ENCODE assay signal across 14 cellular contexts in genomic region chr3:183291511-183292031, GRCh38. TPM values are rescaled to one million over a fixed set of nuclear protein-coding genes. Genes with fewer than 3 reads are reported as not detected.
DNase-seq lines count a peak whose midpoint lies in the region; ATAC-seq and TF ChIP-seq lines count a peak whose summit lies in the region.
"Had no signal": no experiment of that assay in that cellular context is flagged by ENCODE, and none has a peak within 500 bp of the region (broad histone marks: within the 10 kb centered on the region; RNA-seq: fewer than 3 reads in every experiment).

No MANE protein-coding gene starts in this region.

- TF ChIP-seq CTCF in H9 (conservative IDR thresholded peaks at IDR 0.05), result no peak
- TF ChIP-seq CTCF in Panc1 (IDR thresholded peaks at IDR 0.05), result no peak
- TF ChIP-seq CTCF in epithelial cell of esophagus (IDR thresholded peaks at IDR 0.05; ENCODE audit: insufficient read depth, low read depth, low read length, missing control alignments), result no peak
- no peak for TF ChIP-seq CTCF in Peyer's patch (IDR thresholded peaks at IDR 0.05)

- H3K27ac ChIP-seq in H9 (ENCODE audit: insufficient read length, low read depth, low read length) (no peak overlapping the region), Panc1 (ENCODE audit: low read length) (no peak overlapping the region), Peyer's patch (no peak overlapping the region)

- H3K4me3 Mint-ChIP-seq in H9, result no peak overlapping the region
- H3K4me3 Mint-ChIP-seq in effector memory CD8-positive, alpha-beta T cell, result no peak overlapping the region
- H3K4me3 Mint-ChIP-seq: activated T-helper 1 cell treated with anti-CD3 and anti-CD28 coated beads, Interleukin-12 subunit alpha, Interleukin-12 subunit beta, Interleukin-2, Interleukin-4 antibody, amounts not matched to agents 30 ng/mL and 10 ng/mL and 1 ng/mL, durations not matched to agents 14 hours and 24 hours and 36 hours had no signal

- no peak overlapping the region for H3T11ph ChIP-seq in H9 (ENCODE audit: low read length)

- in situ Hi-C loops in Panc1 (cut with HindIII; ENCODE audit: low pct_unique_long_range_greater_than_20kb, low sequenced_read_pairs), result no loop called here

- no peak overlapping the region for H2BK120ac ChIP-seq in H9 (ENCODE audit: low read depth, low read length, poor library complexity, severe bottlenecking)

- 0 out of 2 replicates have a peak, but pooled peaks have one; percentile 39 for ATAC-seq in Panc1
- no peak for ATAC-seq in effector memory CD8-positive, alpha-beta T cell (replicated peaks)
- no peak for ATAC-seq in GM21737 (IDR thresholded peaks at IDR 0.05; ENCODE audit: unreplicated experiment)

- H3K4me1 ChIP-seq in H9 (ENCODE audit: insufficient read depth, low read length), result no peaks in the 10 kb centered on the region
- peaks cover 13% of the 10 kb centered on the region for H3K4me1 ChIP-seq in Panc1 (ENCODE audit: control insufficient read depth, insufficient read depth, low read length)
- H3K4me1 ChIP-seq in Peyer's patch, result peaks cover 0 to under 1% (median 0%) of the 10 kb centered on the region in 4 donors

- CTCF ChIA-PET in Panc1 (lab: Charles Lee), result no interaction called here

- intact Hi-C loops in Panc1 (cut with micrococcal nuclease; ENCODE audit: unreplicated experiment), result no loop called here

- no peaks in the 10 kb centered on the region for H3K27me3 Mint-ChIP-seq in H9 (ENCODE audit: low read depth)
- H3K27me3 Mint-ChIP-seq in effector memory CD8-positive, alpha-beta T cell, result no peaks in the 10 kb centered on the region

- no peaks in the 10 kb centered on the region for H3K9me3 Mint-ChIP-seq in H9
- no peaks in the 10 kb centered on the region for H3K9me3 Mint-ChIP-seq in effector memory CD8-positive, alpha-beta T cell
- H3K9me3 Mint-ChIP-seq: activated T-helper 1 cell treated with anti-CD3 and anti-CD28 coated beads, Interleukin-12 subunit alpha, Interleukin-12 subunit beta, Interleukin-2, Interleukin-4 antibody, amounts not matched to agents 30 ng/mL and 10 ng/mL and 1 ng/mL, durations not matched to agents 14 hours and 24 hours and 36 hours had no signal

- peak overlapping the region; percentile 76 for H3K23ac ChIP-seq in H9 (ENCODE audit: insufficient read length, low read depth, low read length)

- no peak overlapping the region for H4K91ac ChIP-seq in H9 (ENCODE audit: insufficient read length, low read depth, low read length)

- no peak for DNase-seq in H9
- DNase-seq in Panc1 (ENCODE audit: low read depth, low spot score), result no peak
- DNase-seq in epithelial cell of esophagus (ENCODE audit: low read depth), result peak; percentile 91
- peak; percentile 50 for DNase-seq in myocyte (ENCODE audit: low read depth)
- no peak for DNase-seq in effector memory CD8-positive, alpha-beta T cell
- no peak for DNase-seq in NCI-H187 treated with DMSO at 0.1 percent for 48 hours (lab: John Stamatoyannopoulos, UW)
- no peak for DNase-seq in Peyer's patch
- DNase-seq: anterior cingulate cortex, C1 segment of cervical spinal cord, NCI-H1092 treated with DMSO at 0.1 percent for 48 hours, retina had no signal

- H3K9me3 ChIP-seq in H9 (ENCODE audit: control insufficient read depth, low read depth, low read length) (no peaks in the 10 kb centered on the region), Panc1 (ENCODE audit: control insufficient read depth, insufficient read depth, low read depth, low read length) (no peaks in the 10 kb centered on the region), Peyer's patch (no peaks in the 10 kb centered on the region)

- H2BK20ac ChIP-seq in H9 (ENCODE audit: low read depth, low read length, poor library complexity, severe bottlenecking), result no peak overlapping the region

- no peak for TF ChIP-seq POLR2A in Peyer's patch (IDR thresholded peaks at IDR 0.05)

- H4K5ac ChIP-seq in H9 (ENCODE audit: insufficient read length, low read depth, low read length), result no peak overlapping the region

- H3K4me3 ChIP-seq in Panc1 (ENCODE audit: low read depth in 2 of 2, low read length in 2 of 2) (no peak overlapping the region), epithelial cell of esophagus (ENCODE audit: low read length) (no peak overlapping the region), Peyer's patch (no peak overlapping the region)

- H4K8ac ChIP-seq in H9 (replicated peaks; ENCODE audit: insufficient read length, low read depth, low read length), result no peak overlapping the region

- no peaks in the 10 kb centered on the region for H4K20me1 ChIP-seq in H9 (ENCODE audit: control insufficient read depth, insufficient read depth, insufficient read length)

- no peaks in the 10 kb centered on the region for H3K79me2 ChIP-seq in H9 (ENCODE audit: insufficient read depth, low read length)

- POLR2A ChIA-PET in Panc1 (lab: Charles Lee), result interaction anchor here (0.5 to 0.6 kb wide), 2 partner anchors 80 to 943 kb away, joined by 3 read pairs; no protein-coding TSS in a partner anchor

- no peaks in the 10 kb centered on the region for H3K27me3 ChIP-seq in H9 (ENCODE audit: insufficient read depth, low read length)
- H3K27me3 ChIP-seq in Panc1 (ENCODE audit: control insufficient read depth, insufficient read depth, low read length), result no peaks in the 10 kb centered on the region
- H3K27me3 ChIP-seq in Peyer's patch, result no peaks in the 10 kb centered on the region

- no peak overlapping the region for H3K4me2 ChIP-seq in H9 (ENCODE audit: insufficient read depth, insufficient read length, low read length)

- H3K4me1 Mint-ChIP-seq in H9, result no peaks in the 10 kb centered on the region
- peaks cover 2 to 6% of the 10 kb centered on the region in 2 donors for H3K4me1 Mint-ChIP-seq in effector memory CD8-positive, alpha-beta T cell (ENCODE audit: low read depth in 2 of 2)

- no peak overlapping the region for H3K14ac ChIP-seq in H9 (ENCODE audit: insufficient read depth, low read length)

- no peaks in the 10 kb centered on the region for H3K36me3 ChIP-seq in Panc1 (ENCODE audit: control insufficient read depth, insufficient read depth, low read length)
- H3K36me3 ChIP-seq in Peyer's patch, result no peaks in the 10 kb centered on the region

- H2BK15ac ChIP-seq in H9 (ENCODE audit: low read depth, low read length), result no peak overlapping the region

- no peak overlapping the region for H2AK5ac ChIP-seq in H9 (ENCODE audit: insufficient read length, low read length)

- H3K23me2 ChIP-seq in H9 (ENCODE audit: insufficient read length, low read depth, low read length, poor library complexity, severe bottlenecking), result no peaks in the 10 kb centered on the region

- H3K4ac ChIP-seq in H9 (ENCODE audit: low read depth, low read length), result no peak overlapping the region

- no peak overlapping the region for H2BK12ac ChIP-seq in H9 (ENCODE audit: insufficient read length, low read depth, low read length)

- H3K18ac ChIP-seq in H9 (ENCODE audit: insufficient read length, low read depth, low read length), result no peak overlapping the region

- H3K27ac Mint-ChIP-seq in H9, result no peak overlapping the region
- H3K27ac Mint-ChIP-seq in effector memory CD8-positive, alpha-beta T cell, result no peak overlapping the region
- H3K27ac Mint-ChIP-seq: activated T-helper 1 cell treated with anti-CD3 and anti-CD28 coated beads, Interleukin-12 subunit alpha, Interleukin-12 subunit beta, Interleukin-2, Interleukin-4 antibody, amounts not matched to agents 30 ng/mL and 10 ng/mL and 1 ng/mL, durations not matched to agents 14 hours and 24 hours and 36 hours had no signal

- no peak overlapping the region for H3K9ac ChIP-seq in H9 (ENCODE audit: extremely low read depth, insufficient read length, low read length)

- H3K79me1 ChIP-seq in H9 (ENCODE audit: insufficient read depth, low read depth, low read length, poor library complexity, severe bottlenecking), result no peaks in the 10 kb centered on the region

- WGBS in H9 (ENCODE audit: extremely low coverage, insufficient read length, low lambda C conversion rate), result no CpG with 5 or more reads among the region's 3 CpGs

- no TSS peak for BruUV-seq in Panc1 (replicated peaks; lab: Mats Ljungman, UMichigan)

- H3K36me3 Mint-ChIP-seq in H9 (ENCODE audit: insufficient read depth in 1 of 3, low read depth in 3 of 3), result peaks cover 0 to 22% (median 21%) of the 10 kb centered on the region in 3 experiments; a peak in 6 of 7 replicates
- H3K36me3 Mint-ChIP-seq in effector memory CD8-positive, alpha-beta T cell (ENCODE audit: insufficient read depth), result peaks cover 2% of the 10 kb centered on the region

- no peak overlapping the region for H2BK5ac ChIP-seq in H9 (ENCODE audit: insufficient read length, low read length)

- no peak overlapping the region for H3K56ac ChIP-seq in H9 (ENCODE audit: insufficient read length, low read depth, low read length)

- no peak overlapping the region for H2AFZ ChIP-seq in H9 (ENCODE audit: low read length)

RNA-seq across cellular contexts. Expression of gene B3GNT5, which starts 38.5 kb away (rescaled TPM):
- 7.3 and 7.6 TPM in 2 replicates for total RNA-seq in H9 (2021)
- 22.8 TPM for total RNA-seq in Panc1 (2021; ENCODE audit: unreplicated experiment)
- polyA plus RNA-seq in Panc1 (2012; ENCODE audit: insufficient read length), result 9.7 TPM
- total RNA-seq in myocyte, result 8.3 and 11.2 TPM in 2 replicates
- polyA plus RNA-seq in myocyte (2012), result 2.6 TPM
- 10 to 100 TPM; 15.7 to 66.2 (median 42.2) TPM for total RNA-seq in Peyer's patch
- total RNA-seq: G401 had no signal

Comparison
In these comparisons a context has a peak if more than half of its experiments do, and no peak if none do; other contexts are left out.
1. DNase-seq: peak in epithelial cell of esophagus (single experiment) and myocyte (single experiment); none in H9 (single experiment), Panc1 (single experiment), effector memory CD8-positive, alpha-beta T cell (0 of 3), NCI-H187 treated with DMSO at 0.1 percent for 48 hours (single experiment) and Peyer's patch (0 of 3).